20 cellular contexts compared by ENCODE assay signal in the genomic region with DNA sequence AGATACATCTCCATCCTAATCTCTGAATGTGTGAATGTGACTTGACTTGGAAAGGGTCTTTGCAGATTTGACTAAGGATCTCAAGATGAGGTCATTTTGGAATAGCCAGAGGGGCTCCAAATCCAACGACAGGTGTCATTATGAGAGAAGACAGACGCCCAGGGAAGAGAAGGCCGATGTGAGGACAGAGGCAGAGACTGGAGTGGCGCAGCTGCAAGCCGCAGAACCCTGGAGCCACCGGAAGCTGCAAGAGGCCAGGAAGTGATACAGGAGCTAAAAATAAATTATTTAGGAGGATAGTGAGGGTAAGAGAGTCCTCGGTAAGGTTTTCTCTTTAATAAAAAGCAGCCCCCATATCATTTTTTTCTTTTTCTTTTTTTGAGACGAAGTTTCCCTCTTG. TPM values are rescaled to one million over a fixed set of nuclear protein-coding genes. Genes with fewer than 3 reads are reported as not detected.
"Had no signal": no experiment of that assay in that cellular context is flagged by ENCODE, and none has a peak within 500 bp of the region (broad histone marks: within the 10 kb centered on the region; RNA-seq: fewer than 3 reads in every experiment).

No MANE protein-coding gene starts in this region.

- H3K36me3 Mint-ChIP-seq: activated CD8-positive, alpha-beta memory T cell treated with anti-CD3 and anti-CD28 coated beads, Interleukin-2, amount 10 ng/mL, durations not matched to agents 7 days and 5 days; activated naive CD4-positive, alpha-beta T cell treated with anti-CD3 and anti-CD28 coated beads, Interleukin-2, amount 10 ng/mL, durations not matched to agents 7 days and 5 days had no signal

- ATAC-seq: activated CD8-positive, alpha-beta memory T cell treated with anti-CD3 and anti-CD28 coated beads, Interleukin-2, amount 10 ng/mL, durations not matched to agents 7 days and 5 days; esophagus mucosa had no signal

- DNase-seq: activated CD4-positive, alpha-beta T cell treated with anti-CD3 and anti-CD28 coated beads, Interleukin-2, amount 50 U/mL, for 4 hours; activated CD4-positive, CD25-positive, alpha-beta regulatory T cell treated with anti-CD3 and anti-CD28 coated beads, Interleukin-2, amount 50 U/mL, for 72 hours; activated CD8-positive, alpha-beta memory T cell treated with anti-CD3 and anti-CD28 coated beads, Interleukin-2, amount 10 ng/mL, durations not matched to agents 7 days and 5 days; activated naive CD4-positive, alpha-beta T cell treated with anti-CD3 and anti-CD28 coated beads, Interleukin-2, amount 10 ng/mL, durations not matched to agents 7 days and 5 days; activated T-cell treated with anti-CD3 and anti-CD28 coated beads, Interleukin-2, amount 50 U/mL, for 1 hour; adrenal gland; central memory CD4-positive, alpha-beta T cell; colonic mucosa; hippocampal formation; kidney; mesendoderm; nucleus accumbens; small intestine; stimulated activated CD4-positive, alpha-beta T cell treated with anti-CD3 and anti-CD28 coated beads, Interleukin-4, amount 100 ng/mL, for 4 hours; stimulated activated CD8-positive, alpha-beta memory T cell treated with anti-CD3 and anti-CD28 coated beads, Interleukin-4, amount 100 ng/mL, for 48 hours; stimulated activated naive CD4-positive, alpha-beta T cell treated with Interleukin-2 at 50 U/mL for 16 hours had no signal

- H3K4me1 ChIP-seq: adrenal gland, colonic mucosa had no signal

- H3K36me3 ChIP-seq: adrenal gland, colonic mucosa had no signal

- H3K27ac ChIP-seq: adrenal gland, colonic mucosa had no signal

- H3K4me3 ChIP-seq: adrenal gland, colonic mucosa had no signal

- H3K4me1 Mint-ChIP-seq: nephron had no signal

- H3K27ac Mint-ChIP-seq: activated CD8-positive, alpha-beta memory T cell treated with anti-CD3 and anti-CD28 coated beads, Interleukin-2, amount 10 ng/mL, durations not matched to agents 7 days and 5 days; activated naive CD4-positive, alpha-beta T cell treated with anti-CD3 and anti-CD28 coated beads, Interleukin-2, amount 10 ng/mL, durations not matched to agents 7 days and 5 days; nephron had no signal

- H3K4me3 Mint-ChIP-seq: activated CD8-positive, alpha-beta memory T cell treated with anti-CD3 and anti-CD28 coated beads, Interleukin-2, amount 10 ng/mL, durations not matched to agents 7 days and 5 days; activated naive CD4-positive, alpha-beta T cell treated with anti-CD3 and anti-CD28 coated beads, Interleukin-2, amount 10 ng/mL, durations not matched to agents 7 days and 5 days; nephron had no signal

- H3K27me3 ChIP-seq: adrenal gland, colonic mucosa had no signal

- H3K9me3 ChIP-seq: adrenal gland, colonic mucosa had no signal

RNA-seq across cellular contexts. Expression of a gene that starts 9.7 kb away (rescaled TPM):
- total RNA-seq: activated CD8-positive, alpha-beta memory T cell treated with anti-CD3 and anti-CD28 coated beads, Interleukin-2, amount 10 ng/mL, durations not matched to agents 7 days and 5 days; adrenal gland; colonic mucosa; esophagus mucosa; liver; T-helper 2 cell treated with Interferon-gamma antibody and Interleukin-4, amounts not matched to agents 100 ng/mL and 5 ng/mL, for 36 hours had no signal
- polyA plus RNA-seq: liver, small intestine had no signal
